In genomic region chr1:152969036-152969435, GRCh38 we compare ENCODE assay signal across 27 cellular contexts. TPM values are rescaled to one million over a fixed set of nuclear protein-coding genes. Genes with fewer than 3 reads are reported as not detected.
"Had no signal": no experiment of that assay in that cellular context is flagged by ENCODE, and none has a peak within 500 bp of the region (broad histone marks: within the 10 kb centered on the region; RNA-seq: fewer than 3 reads in every experiment).

No MANE protein-coding gene starts in this region.

- H3K27ac ChIP-seq: gastrocnemius medialis, heart right ventricle, spleen, testis, transverse colon had no signal

- H3K4me3 ChIP-seq: gastrocnemius medialis, heart right ventricle, spleen, testis, transverse colon had no signal

- H3K9me3 ChIP-seq: gastrocnemius medialis, heart right ventricle, spleen, testis, transverse colon had no signal

- DNase-seq: effector memory CD4-positive, alpha-beta T cell; gastrocnemius medialis; heart right ventricle; hypothalamus; mammary epithelial cell; naive thymus-derived CD4-positive, alpha-beta T cell; nephron progenitor cell; spleen; stimulated activated CD4-positive, alpha-beta T cell treated with anti-CD3 and anti-CD28 coated beads, Interleukin-15, amount 100 ng/mL, for 24 hours; stimulated activated CD4-positive, alpha-beta T cell treated with anti-CD3 and anti-CD28 coated beads, Interleukin-2, amount 100 ng/mL, for 24 hours; stimulated activated CD4-positive, alpha-beta T cell treated with anti-CD3 and anti-CD28 coated beads, Interleukin-4, amount 100 ng/mL, for 4 hours; stimulated activated naive B cell treated with anti-CD40 and anti-IgM and Interleukin-4, amounts not matched to agents 10 μg/mL and 1 μg/mL and 100 μg/mL, for 72 hours; stimulated activated naive CD8-positive, alpha-beta T cell treated with anti-CD3 and anti-CD28 coated beads, Interleukin-15, amount 100 ng/mL, for 72 hours; testis; transverse colon had no signal

- H3K27me3 ChIP-seq: gastrocnemius medialis, testis, transverse colon had no signal

- H3K4me1 ChIP-seq: gastrocnemius medialis, heart right ventricle, spleen, testis, transverse colon had no signal

- H3K36me3 ChIP-seq: gastrocnemius medialis, heart right ventricle, spleen, transverse colon had no signal

RNA-seq across cellular contexts. Expression of gene SPRR4, which starts 1.4 kb away (rescaled TPM):
- total RNA-seq: epithelial cell of proximal tubule; fibroblast of villous mesenchyme; gastrocnemius medialis; heart right ventricle; left lobe of liver; mammary epithelial cell; mesenteric fat pad; mononuclear cell; naive thymus-derived CD4-positive, alpha-beta T cell; omental fat pad; pulmonary artery endothelial cell; sciatic nerve; skeletal muscle tissue; spleen; subcutaneous adipose tissue; transverse colon; urinary bladder had no signal
- polyA plus RNA-seq: heart right ventricle; naive thymus-derived CD4-positive, alpha-beta T cell; spleen; urinary bladder had no signal

RNA-seq across cellular contexts. Expression of gene SPRR1A, which starts 14.8 kb away (rescaled TPM):
- total RNA-seq: epithelial cell of proximal tubule; fibroblast of villous mesenchyme; gastrocnemius medialis; heart right ventricle; left lobe of liver; lower leg skin; mesenteric fat pad; mononuclear cell; naive thymus-derived CD4-positive, alpha-beta T cell; omental fat pad; pulmonary artery endothelial cell; sciatic nerve; skeletal muscle tissue; spleen; subcutaneous adipose tissue; testis; transverse colon; urinary bladder had no signal
- polyA plus RNA-seq: heart right ventricle; mammary epithelial cell; naive thymus-derived CD4-positive, alpha-beta T cell; spleen; urinary bladder had no signal

RNA-seq across cellular contexts. Expression of gene SPRR5, which starts 22.0 kb away (rescaled TPM):
- total RNA-seq: epithelial cell of proximal tubule; fibroblast of villous mesenchyme; gastrocnemius medialis; heart right ventricle; left lobe of liver; mesenteric fat pad; mononuclear cell; naive thymus-derived CD4-positive, alpha-beta T cell; omental fat pad; pulmonary artery endothelial cell; sciatic nerve; skeletal muscle tissue; spleen; subcutaneous adipose tissue; testis; transverse colon; urinary bladder had no signal
- polyA plus RNA-seq: heart right ventricle; mammary epithelial cell; naive thymus-derived CD4-positive, alpha-beta T cell; spleen; urinary bladder had no signal

RNA-seq across cellular contexts. Expression of gene SPRR3, which starts 32.5 kb away (rescaled TPM):
- total RNA-seq: epithelial cell of proximal tubule; fibroblast of villous mesenchyme; gastrocnemius medialis; heart right ventricle; left lobe of liver; lower leg skin; mammary epithelial cell; mesenteric fat pad; mononuclear cell; naive thymus-derived CD4-positive, alpha-beta T cell; omental fat pad; pulmonary artery endothelial cell; skeletal muscle tissue; spleen; subcutaneous adipose tissue; testis; transverse colon had no signal
- polyA plus RNA-seq: naive thymus-derived CD4-positive, alpha-beta T cell had no signal
